1 cellular context compared by ENCODE assay signal in the genomic region with DNA sequence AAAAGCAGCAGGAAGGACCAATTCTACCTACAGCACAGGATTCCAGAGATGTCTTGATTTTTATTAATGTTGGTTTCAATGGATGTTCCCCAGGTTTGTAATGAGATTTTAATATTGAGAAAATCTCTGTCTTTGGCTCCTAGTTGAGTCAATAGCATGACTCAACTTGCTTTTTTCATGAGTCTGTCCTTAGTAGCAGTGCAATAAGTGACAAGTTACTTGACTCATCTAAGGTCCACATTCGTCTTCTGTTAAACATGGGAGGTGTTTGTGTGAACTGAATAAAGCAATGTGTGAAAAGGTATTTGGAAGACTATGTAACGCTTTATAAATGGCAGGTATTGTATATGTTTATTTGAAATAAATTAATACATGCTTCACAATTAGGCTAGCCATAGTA.
TF ChIP-seq lines count a peak whose summit lies in the region.

No MANE protein-coding gene starts in this region.

TF ChIP-seq in GM23338, 12 proteins besides CTCF, POLR2A, EP300 and RAD21 (continued from another document):
- TF ChIP-seq REST (IDR thresholded peaks at IDR 0.05; ENCODE audit: unreplicated experiment) (no peak), EZH2 (IDR thresholded peaks at IDR 0.05; ENCODE audit: low read depth, unreplicated experiment) (no peak), STAT1 (IDR thresholded peaks at IDR 0.05; ENCODE audit: unreplicated experiment) (no peak)
- TF ChIP-seq, protein P1, sequence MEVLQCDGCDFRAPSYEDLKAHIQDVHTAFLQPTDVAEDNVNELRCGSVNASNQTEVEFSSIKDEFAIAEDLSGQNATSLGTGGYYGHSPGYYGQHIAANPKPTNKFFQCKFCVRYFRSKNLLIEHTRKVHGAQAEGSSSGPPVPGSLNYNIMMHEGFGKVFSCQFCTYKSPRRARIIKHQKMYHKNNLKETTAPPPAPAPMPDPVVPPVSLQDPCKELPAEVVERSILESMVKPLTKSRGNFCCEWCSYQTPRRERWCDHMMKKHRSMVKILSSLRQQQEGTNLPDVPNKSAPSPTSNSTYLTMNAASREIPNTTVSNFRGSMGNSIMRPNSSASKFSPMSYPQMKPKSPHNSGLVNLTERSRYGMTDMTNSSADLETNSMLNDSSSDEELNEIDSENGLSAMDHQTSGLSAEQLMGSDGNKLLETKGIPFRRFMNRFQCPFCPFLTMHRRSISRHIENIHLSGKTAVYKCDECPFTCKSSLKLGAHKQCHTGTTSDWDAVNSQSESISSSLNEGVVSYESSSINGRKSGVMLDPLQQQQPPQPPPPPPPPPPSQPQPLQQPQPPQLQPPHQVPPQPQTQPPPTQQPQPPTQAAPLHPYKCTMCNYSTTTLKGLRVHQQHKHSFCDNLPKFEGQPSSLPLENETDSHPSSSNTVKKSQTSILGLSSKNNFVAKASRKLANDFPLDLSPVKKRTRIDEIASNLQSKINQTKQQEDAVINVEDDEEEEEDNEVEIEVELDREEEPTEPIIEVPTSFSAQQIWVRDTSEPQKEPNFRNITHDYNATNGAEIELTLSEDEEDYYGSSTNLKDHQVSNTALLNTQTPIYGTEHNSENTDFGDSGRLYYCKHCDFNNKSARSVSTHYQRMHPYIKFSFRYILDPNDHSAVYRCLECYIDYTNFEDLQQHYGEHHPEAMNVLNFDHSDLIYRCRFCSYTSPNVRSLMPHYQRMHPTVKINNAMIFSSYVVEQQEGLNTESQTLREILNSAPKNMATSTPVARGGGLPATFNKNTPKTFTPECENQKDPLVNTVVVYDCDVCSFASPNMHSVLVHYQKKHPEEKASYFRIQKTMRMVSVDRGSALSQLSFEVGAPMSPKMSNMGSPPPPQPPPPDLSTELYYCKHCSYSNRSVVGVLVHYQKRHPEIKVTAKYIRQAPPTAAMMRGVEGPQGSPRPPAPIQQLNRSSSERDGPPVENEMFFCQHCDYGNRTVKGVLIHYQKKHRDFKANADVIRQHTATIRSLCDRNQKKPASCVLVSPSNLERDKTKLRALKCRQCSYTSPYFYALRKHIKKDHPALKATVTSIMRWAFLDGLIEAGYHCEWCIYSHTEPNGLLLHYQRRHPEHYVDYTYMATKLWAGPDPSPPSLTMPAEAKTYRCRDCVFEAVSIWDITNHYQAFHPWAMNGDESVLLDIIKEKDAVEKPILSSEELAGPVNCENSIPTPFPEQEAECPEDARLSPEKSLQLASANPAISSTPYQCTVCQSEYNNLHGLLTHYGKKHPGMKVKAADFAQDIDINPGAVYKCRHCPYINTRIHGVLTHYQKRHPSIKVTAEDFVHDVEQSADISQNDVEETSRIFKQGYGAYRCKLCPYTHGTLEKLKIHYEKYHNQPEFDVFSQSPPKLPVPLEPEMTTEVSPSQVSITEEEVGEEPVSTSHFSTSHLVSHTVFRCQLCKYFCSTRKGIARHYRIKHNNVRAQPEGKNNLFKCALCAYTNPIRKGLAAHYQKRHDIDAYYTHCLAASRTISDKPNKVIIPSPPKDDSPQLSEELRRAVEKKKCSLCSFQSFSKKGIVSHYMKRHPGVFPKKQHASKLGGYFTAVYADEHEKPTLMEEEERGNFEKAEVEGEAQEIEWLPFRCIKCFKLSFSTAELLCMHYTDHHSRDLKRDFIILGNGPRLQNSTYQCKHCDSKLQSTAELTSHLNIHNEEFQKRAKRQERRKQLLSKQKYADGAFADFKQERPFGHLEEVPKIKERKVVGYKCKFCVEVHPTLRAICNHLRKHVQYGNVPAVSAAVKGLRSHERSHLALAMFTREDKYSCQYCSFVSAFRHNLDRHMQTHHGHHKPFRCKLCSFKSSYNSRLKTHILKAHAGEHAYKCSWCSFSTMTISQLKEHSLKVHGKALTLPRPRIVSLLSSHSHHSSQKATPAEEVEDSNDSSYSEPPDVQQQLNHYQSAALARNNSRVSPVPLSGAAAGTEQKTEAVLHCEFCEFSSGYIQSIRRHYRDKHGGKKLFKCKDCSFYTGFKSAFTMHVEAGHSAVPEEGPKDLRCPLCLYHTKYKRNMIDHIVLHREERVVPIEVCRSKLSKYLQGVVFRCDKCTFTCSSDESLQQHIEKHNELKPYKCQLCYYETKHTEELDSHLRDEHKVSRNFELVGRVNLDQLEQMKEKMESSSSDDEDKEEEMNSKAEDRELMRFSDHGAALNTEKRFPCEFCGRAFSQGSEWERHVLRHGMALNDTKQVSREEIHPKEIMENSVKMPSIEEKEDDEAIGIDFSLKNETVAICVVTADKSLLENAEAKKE (CRISPR knock-in tag; IDR thresholded peaks at IDR 0.05): no peak
